27 cellular contexts compared by ENCODE assay signal in genomic region chrX:23114256-23114655, GRCh38.
"Had no signal": no experiment of that assay in that cellular context is flagged by ENCODE, and none has a peak within 500 bp of the region (broad histone marks: within the 10 kb centered on the region; RNA-seq: fewer than 3 reads in every experiment).

No MANE protein-coding gene starts in this region.

- H3K9me3 ChIP-seq: esophagus muscularis mucosa, gastroesophageal sphincter, heart left ventricle, left lung, mucosa of descending colon, psoas muscle, spleen, thoracic aorta, transverse colon had no signal

- H3K27me3 Mint-ChIP-seq: naive B cell; natural killer cell treated with Interleukin-12 subunit alpha and Interleukin-12 subunit beta and Interleukin-15 and Interleukin-18, amount 100 ng/mL, for 72 hours; stimulated activated memory B cell treated with anti-CD40 and anti-IgM and Interleukin-4, amounts not matched to agents 10 μg/mL and 1 μg/mL and 100 μg/mL, for 72 hours had no signal

- ATAC-seq: foreskin keratinocyte; gastroesophageal sphincter; heart left ventricle; left lung; mucosa of descending colon; natural killer cell treated with Interleukin-12 subunit alpha and Interleukin-12 subunit beta and Interleukin-15 and Interleukin-18, amount 100 ng/mL, for 72 hours; psoas muscle; right cardiac atrium; stimulated activated memory B cell treated with anti-CD40 and anti-IgM and Interleukin-4, amounts not matched to agents 10 μg/mL and 1 μg/mL and 100 μg/mL, for 72 hours; stimulated activated naive CD8-positive, alpha-beta T cell treated with anti-CD3 and anti-CD28 coated beads, Interleukin-15, Interleukin-2, amounts not matched to agents 100 U/mL and 50 U/mL, for 24 hours had no signal

- H3K27ac ChIP-seq: coronary artery, esophagus muscularis mucosa, foreskin keratinocyte, gastroesophageal sphincter, heart left ventricle, hepatocyte, left lung, neural progenitor cell, parathyroid adenoma, psoas muscle, skin epidermis, spleen, thoracic aorta, transverse colon had no signal

- H3K79me2 ChIP-seq: hepatocyte, parathyroid adenoma had no signal

- H3K4me1 ChIP-seq: esophagus muscularis mucosa, foreskin keratinocyte, gastroesophageal sphincter, heart left ventricle, left lung, neural progenitor cell, parathyroid adenoma, psoas muscle, spleen, transverse colon had no signal

- H3K9ac ChIP-seq: neural progenitor cell, parathyroid adenoma had no signal

- H3K36me3 ChIP-seq: esophagus muscularis mucosa, gastroesophageal sphincter, heart left ventricle, left lung, neural progenitor cell, spleen, thoracic aorta, transverse colon had no signal

- H3K27ac Mint-ChIP-seq: naive B cell; natural killer cell treated with Interleukin-12 subunit alpha and Interleukin-12 subunit beta and Interleukin-15 and Interleukin-18, amount 100 ng/mL, for 72 hours; neural progenitor cell; stimulated activated memory B cell treated with anti-CD40 and anti-IgM and Interleukin-4, amounts not matched to agents 10 μg/mL and 1 μg/mL and 100 μg/mL, for 72 hours had no signal

- FAIRE-seq: endothelial cell of umbilical vein, kidney had no signal

- H2AFZ ChIP-seq: hepatocyte, neural progenitor cell, parathyroid adenoma had no signal

- H3K36me3 Mint-ChIP-seq: naive B cell; natural killer cell treated with Interleukin-12 subunit alpha and Interleukin-12 subunit beta and Interleukin-15 and Interleukin-18, amount 100 ng/mL, for 72 hours; neural progenitor cell; stimulated activated memory B cell treated with anti-CD40 and anti-IgM and Interleukin-4, amounts not matched to agents 10 μg/mL and 1 μg/mL and 100 μg/mL, for 72 hours had no signal

- H3K4me2 ChIP-seq: hepatocyte, neural progenitor cell had no signal

- H3K4me3 Mint-ChIP-seq: naive B cell; natural killer cell treated with Interleukin-12 subunit alpha and Interleukin-12 subunit beta and Interleukin-15 and Interleukin-18, amount 100 ng/mL, for 72 hours; neural progenitor cell; stimulated activated memory B cell treated with anti-CD40 and anti-IgM and Interleukin-4, amounts not matched to agents 10 μg/mL and 1 μg/mL and 100 μg/mL, for 72 hours had no signal

- H3K4me3 ChIP-seq: coronary artery, esophagus muscularis mucosa, gastroesophageal sphincter, heart left ventricle, hepatocyte, left lung, mucosa of descending colon, neural progenitor cell, psoas muscle, skin epidermis, spleen, thoracic aorta, transverse colon had no signal

- H3K27me3 ChIP-seq: esophagus muscularis mucosa, foreskin keratinocyte, gastroesophageal sphincter, hepatocyte, left lung, neural progenitor cell, spleen, transverse colon had no signal

- DNase-seq: dermis blood vessel endothelial cell; effector memory CD4-positive, alpha-beta T cell; foreskin keratinocyte; heart left ventricle; kidney; left cardiac atrium; left lung; mucosa of descending colon; naive B cell; psoas muscle; right cardiac atrium; spleen; stimulated activated CD4-positive, alpha-beta T cell treated with anti-CD3 and anti-CD28 coated beads, Interleukin-4, amount 100 ng/mL, for 4 hours; stimulated activated naive CD8-positive, alpha-beta T cell treated with anti-CD3 and anti-CD28 coated beads, Interleukin-15, Interleukin-2, amounts not matched to agents 100 U/mL and 50 U/mL, for 24 hours; substantia nigra; transverse colon had no signal

- H3K4me1 Mint-ChIP-seq: naive B cell; neural progenitor cell; stimulated activated memory B cell treated with anti-CD40 and anti-IgM and Interleukin-4, amounts not matched to agents 10 μg/mL and 1 μg/mL and 100 μg/mL, for 72 hours had no signal

- H3K9me3 Mint-ChIP-seq: natural killer cell treated with Interleukin-12 subunit alpha and Interleukin-12 subunit beta and Interleukin-15 and Interleukin-18, amount 100 ng/mL, for 72 hours; neural progenitor cell; stimulated activated memory B cell treated with anti-CD40 and anti-IgM and Interleukin-4, amounts not matched to agents 10 μg/mL and 1 μg/mL and 100 μg/mL, for 72 hours had no signal
